ENCODE assay signal across 8 cellular contexts in genomic region chr6:53437557-53438202, GRCh38.
DNase-seq lines count a peak whose midpoint lies in the region; ATAC-seq and TF ChIP-seq lines count a peak whose summit lies in the region.

No MANE protein-coding gene starts in this region.

- WGBS in esophagus squamous epithelium, 2 donors, result 61 to 64% methylated on average over 5 of the region's 5 CpGs

- H3K27me3 Mint-ChIP-seq in natural killer cell treated with Interleukin-12 subunit alpha and Interleukin-12 subunit beta and Interleukin-15 and Interleukin-18, amount 100 ng/mL, for 72 hours, result peaks cover 3 to 9% of the 10 kb centered on the region in 2 donors

- H3K4me1 Mint-ChIP-seq in natural killer cell treated with Interleukin-12 subunit alpha and Interleukin-12 subunit beta and Interleukin-15 and Interleukin-18, amount 100 ng/mL, for 72 hours (ENCODE audit: low read depth in 2 of 2), result peaks cover 5 to 14% of the 10 kb centered on the region in 2 donors

- peaks cover 0 to 8% (median 6%) of the 10 kb centered on the region in 3 donors for H3K4me1 ChIP-seq in esophagus squamous epithelium

- no peaks in the 10 kb centered on the region for H3K36me3 ChIP-seq in esophagus squamous epithelium

- peak; percentile 19 to 70 (median 42) for TF ChIP-seq CTCF in esophagus squamous epithelium (IDR thresholded peaks at IDR 0.05)

- H3K9me3 ChIP-seq in esophagus squamous epithelium, result no peaks in the 10 kb centered on the region

- no peak overlapping the region for H3K27ac ChIP-seq in esophagus squamous epithelium

- peak overlapping the region in 1 of 2 donors; percentile 28 for H3K27ac Mint-ChIP-seq in natural killer cell treated with Interleukin-12 subunit alpha and Interleukin-12 subunit beta and Interleukin-15 and Interleukin-18, amount 100 ng/mL, for 72 hours

- no peaks in the 10 kb centered on the region for H3K36me3 Mint-ChIP-seq in natural killer cell treated with Interleukin-12 subunit alpha and Interleukin-12 subunit beta and Interleukin-15 and Interleukin-18, amount 100 ng/mL, for 72 hours

- H3K4me3 ChIP-seq in esophagus squamous epithelium, result no peak overlapping the region

- ATAC-seq in GM19035 (IDR thresholded peaks at IDR 0.05; ENCODE audit: unreplicated experiment) (peak; percentile 64), GM19397 (IDR thresholded peaks at IDR 0.05; ENCODE audit: unreplicated experiment) (no peak), GM19351 (IDR thresholded peaks at IDR 0.05; ENCODE audit: unreplicated experiment) (no peak)
- peak; percentile 47 to 64 for ATAC-seq in natural killer cell treated with Interleukin-12 subunit alpha and Interleukin-12 subunit beta and Interleukin-15 and Interleukin-18, amount 100 ng/mL, for 72 hours

- intact Hi-C loops in esophagus squamous epithelium (cut with DNase I), result no loop called here

- H3K27me3 ChIP-seq in esophagus squamous epithelium, result peaks cover 0 to 5% (median 0%) of the 10 kb centered on the region in 4 donors

- no peak for TF ChIP-seq POLR2A in esophagus squamous epithelium (IDR thresholded peaks at IDR 0.05)

- no peaks in the 10 kb centered on the region for H3K9me3 Mint-ChIP-seq in natural killer cell treated with Interleukin-12 subunit alpha and Interleukin-12 subunit beta and Interleukin-15 and Interleukin-18, amount 100 ng/mL, for 72 hours

- DNase-seq in DMS 273 (lab: John Stamatoyannopoulos, UW; ENCODE audit: unreplicated experiment) (peak; percentile 76), MV-4-11 (lab: John Stamatoyannopoulos, UW) (peak; percentile 69), T1000 (lab: John Stamatoyannopoulos, UW) (peak; percentile 19), esophagus squamous epithelium (lab: John Stamatoyannopoulos, UW) (no peak)
- DNase-seq in natural killer cell treated with Interleukin-12 subunit alpha and Interleukin-12 subunit beta and Interleukin-15 and Interleukin-18, amount 100 ng/mL, for 72 hours (ENCODE audit: low spot score), result no peak

- H3K4me3 Mint-ChIP-seq in natural killer cell treated with Interleukin-12 subunit alpha and Interleukin-12 subunit beta and Interleukin-15 and Interleukin-18, amount 100 ng/mL, for 72 hours, result no peak overlapping the region

Comparison
In these comparisons a context has a peak if more than half of its experiments do, and no peak if none do; other contexts are left out.
1. DNase-seq: peak in DMS 273 (single experiment), MV-4-11 (single experiment) and T1000 (single experiment); none in esophagus squamous epithelium (single experiment) and natural killer cell treated with Interleukin-12 subunit alpha and Interleukin-12 subunit beta and Interleukin-15 and Interleukin-18, amount 100 ng/mL, for 72 hours (single experiment).
2. ATAC-seq: peak in GM19035 (single experiment) and natural killer cell treated with Interleukin-12 subunit alpha and Interleukin-12 subunit beta and Interleukin-15 and Interleukin-18, amount 100 ng/mL, for 72 hours (2 of 2); none in GM19397 (single experiment) and GM19351 (single experiment).